ENCODE assay signal across 1 cellular context in the genomic region with DNA sequence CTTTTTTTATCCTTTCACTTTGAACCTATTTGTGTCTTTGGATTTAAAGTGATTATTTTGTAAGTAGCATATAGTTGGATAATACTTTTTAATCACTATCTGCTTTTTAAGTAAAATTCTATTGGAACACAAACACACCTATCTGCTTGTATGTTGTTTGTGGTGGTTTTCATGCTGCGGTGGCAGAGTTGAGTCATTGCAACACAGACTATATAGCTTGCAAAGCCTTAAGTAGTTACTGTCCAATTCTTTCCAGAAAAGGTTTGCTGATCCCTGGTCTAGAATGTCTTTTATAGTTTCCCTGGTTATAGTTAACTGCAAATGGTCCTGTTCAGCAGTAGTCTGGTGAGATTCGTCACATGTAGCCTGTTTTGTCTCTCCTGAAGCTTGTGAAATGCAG.
TF ChIP-seq lines count a peak whose summit lies in the region.

No MANE protein-coding gene starts in this region.

TF ChIP-seq in SK-N-SH treated with all-trans-retinoic acid at 6 μM for 48 hours, 23 proteins besides CTCF, POLR2A, EP300 and RAD21 (continued from another document):
- no peak for TF ChIP-seq PATZ1 (CRISPR knock-in tag; IDR thresholded peaks at IDR 0.05; ENCODE audit: borderline replicate concordance)
- TF ChIP-seq POU6F1 (CRISPR knock-in tag; IDR thresholded peaks at IDR 0.05; ENCODE audit: borderline replicate concordance, low read depth), result no peak
